Comparison of ENCODE assay signal across 1 cellular context in the genomic region with DNA sequence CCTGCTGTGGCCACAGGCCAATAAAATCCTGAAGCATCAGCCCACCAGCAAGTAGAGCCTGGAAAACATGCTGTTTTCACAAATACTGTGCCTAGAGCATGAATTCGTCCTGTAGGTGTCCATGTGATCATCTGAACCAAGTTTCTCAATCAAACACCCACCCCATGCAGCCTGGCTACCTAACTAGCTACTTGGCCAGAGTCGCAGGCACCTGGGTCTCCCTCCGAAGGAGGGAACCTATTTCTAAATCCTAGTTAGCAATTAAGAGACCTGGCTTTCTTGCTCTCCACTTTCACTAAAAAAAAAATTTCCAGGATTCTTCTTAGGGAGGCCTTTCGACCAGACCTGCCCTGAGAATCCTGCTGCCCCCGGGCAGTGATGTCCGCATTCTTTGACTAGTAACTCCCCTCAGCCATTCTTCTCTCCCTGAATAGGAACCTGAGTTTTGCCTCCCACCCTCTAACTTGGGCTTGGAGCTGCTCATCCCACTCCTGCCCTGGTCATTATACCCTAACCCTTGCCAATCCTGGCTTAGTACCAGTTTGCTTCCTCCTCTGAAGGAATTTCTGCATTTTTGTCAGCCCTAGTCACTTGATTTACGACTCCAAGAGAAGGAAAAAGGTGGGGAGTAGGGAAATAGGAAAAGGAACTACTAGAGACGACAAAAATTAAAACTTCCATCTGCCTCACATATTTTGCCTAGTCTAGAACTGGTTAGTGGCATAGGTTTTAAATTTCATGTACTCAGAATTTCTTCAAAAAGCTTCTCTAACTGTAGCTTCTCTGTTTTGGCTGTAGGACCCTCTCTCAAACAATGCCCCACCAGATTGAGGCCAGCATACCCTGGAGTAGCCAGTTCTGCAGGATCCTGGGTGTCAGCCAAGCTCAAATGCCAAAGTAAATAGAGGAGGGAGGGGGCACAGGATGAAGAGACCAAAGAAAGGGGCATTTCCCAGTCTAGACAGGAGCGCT.
TF ChIP-seq lines count a peak whose summit lies in the region.

No MANE protein-coding gene starts in this region.

TF ChIP-seq in K562, 482 proteins besides CTCF, POLR2A, EP300 and RAD21 (continued from another document):
- TF ChIP-seq, protein P1, sequence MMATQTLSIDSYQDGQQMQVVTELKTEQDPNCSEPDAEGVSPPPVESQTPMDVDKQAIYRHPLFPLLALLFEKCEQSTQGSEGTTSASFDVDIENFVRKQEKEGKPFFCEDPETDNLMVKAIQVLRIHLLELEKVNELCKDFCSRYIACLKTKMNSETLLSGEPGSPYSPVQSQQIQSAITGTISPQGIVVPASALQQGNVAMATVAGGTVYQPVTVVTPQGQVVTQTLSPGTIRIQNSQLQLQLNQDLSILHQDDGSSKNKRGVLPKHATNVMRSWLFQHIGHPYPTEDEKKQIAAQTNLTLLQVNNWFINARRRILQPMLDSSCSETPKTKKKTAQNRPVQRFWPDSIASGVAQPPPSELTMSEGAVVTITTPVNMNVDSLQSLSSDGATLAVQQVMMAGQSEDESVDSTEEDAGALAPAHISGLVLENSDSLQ (IDR thresholded peaks at IDR 0.05): peak; percentile 47; the same call in 1 of the 2 replicates
- no peak for TF ChIP-seq MAFG (tag; conservative IDR thresholded peaks at IDR 0.05)
- TF ChIP-seq, protein P2, sequence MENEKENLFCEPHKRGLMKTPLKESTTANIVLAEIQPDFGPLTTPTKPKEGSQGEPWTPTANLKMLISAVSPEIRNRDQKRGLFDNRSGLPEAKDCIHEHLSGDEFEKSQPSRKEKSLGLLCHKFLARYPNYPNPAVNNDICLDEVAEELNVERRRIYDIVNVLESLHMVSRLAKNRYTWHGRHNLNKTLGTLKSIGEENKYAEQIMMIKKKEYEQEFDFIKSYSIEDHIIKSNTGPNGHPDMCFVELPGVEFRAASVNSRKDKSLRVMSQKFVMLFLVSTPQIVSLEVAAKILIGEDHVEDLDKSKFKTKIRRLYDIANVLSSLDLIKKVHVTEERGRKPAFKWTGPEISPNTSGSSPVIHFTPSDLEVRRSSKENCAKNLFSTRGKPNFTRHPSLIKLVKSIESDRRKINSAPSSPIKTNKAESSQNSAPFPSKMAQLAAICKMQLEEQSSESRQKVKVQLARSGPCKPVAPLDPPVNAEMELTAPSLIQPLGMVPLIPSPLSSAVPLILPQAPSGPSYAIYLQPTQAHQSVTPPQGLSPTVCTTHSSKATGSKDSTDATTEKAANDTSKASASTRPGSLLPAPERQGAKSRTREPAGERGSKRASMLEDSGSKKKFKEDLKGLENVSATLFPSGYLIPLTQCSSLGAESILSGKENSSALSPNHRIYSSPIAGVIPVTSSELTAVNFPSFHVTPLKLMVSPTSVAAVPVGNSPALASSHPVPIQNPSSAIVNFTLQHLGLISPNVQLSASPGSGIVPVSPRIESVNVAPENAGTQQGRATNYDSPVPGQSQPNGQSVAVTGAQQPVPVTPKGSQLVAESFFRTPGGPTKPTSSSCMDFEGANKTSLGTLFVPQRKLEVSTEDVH (IDR thresholded peaks at IDR 0.05; ENCODE audit: low read depth, partially characterized antibody): no peak
- no peak for TF ChIP-seq MIER1 (IDR thresholded peaks at IDR 0.05; ENCODE audit: low read depth)
- TF ChIP-seq BRF1 (IDR thresholded peaks at IDR 0.05; ENCODE audit: borderline replicate concordance, extremely low read depth, insufficient read length): no peak
- TF ChIP-seq STAT5A (IDR thresholded peaks at IDR 0.05; ENCODE audit: borderline replicate concordance, low read length): no peak
- no peak for TF ChIP-seq GATAD2B (IDR thresholded peaks at IDR 0.05; ENCODE audit: borderline replicate concordance)
- TF ChIP-seq, protein P3, sequence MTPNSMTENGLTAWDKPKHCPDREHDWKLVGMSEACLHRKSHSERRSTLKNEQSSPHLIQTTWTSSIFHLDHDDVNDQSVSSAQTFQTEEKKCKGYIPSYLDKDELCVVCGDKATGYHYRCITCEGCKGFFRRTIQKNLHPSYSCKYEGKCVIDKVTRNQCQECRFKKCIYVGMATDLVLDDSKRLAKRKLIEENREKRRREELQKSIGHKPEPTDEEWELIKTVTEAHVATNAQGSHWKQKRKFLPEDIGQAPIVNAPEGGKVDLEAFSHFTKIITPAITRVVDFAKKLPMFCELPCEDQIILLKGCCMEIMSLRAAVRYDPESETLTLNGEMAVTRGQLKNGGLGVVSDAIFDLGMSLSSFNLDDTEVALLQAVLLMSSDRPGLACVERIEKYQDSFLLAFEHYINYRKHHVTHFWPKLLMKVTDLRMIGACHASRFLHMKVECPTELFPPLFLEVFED (CRISPR knock-in tag; conservative IDR thresholded peaks at IDR 0.05): no peak
- peak; percentile 54 for TF ChIP-seq MEIS2 (IDR thresholded peaks at IDR 0.05; ENCODE audit: partially characterized antibody)
- TF ChIP-seq HDAC2 (IDR thresholded peaks at IDR 0.05): no peak
- no peak for TF ChIP-seq GTF2E2 (tag; IDR thresholded peaks at IDR 0.05)
- TF ChIP-seq CBX5 (IDR thresholded peaks at IDR 0.05; ENCODE audit: borderline replicate concordance, low read depth): no peak
- no peak for TF ChIP-seq RBM14 (IDR thresholded peaks at IDR 0.05; ENCODE audit: borderline replicate concordance, insufficient read depth, low read depth, low read length)
- TF ChIP-seq SP2 (IDR thresholded peaks at IDR 0.05; ENCODE audit: extremely low read depth, low read depth, low read length, poor library complexity, severe bottlenecking): no peak
- TF ChIP-seq ZNF232 (CRISPR knock-in tag; IDR thresholded peaks at IDR 0.05): no peak
- no peak for TF ChIP-seq MYNN (IDR thresholded peaks at IDR 0.05)
- TF ChIP-seq MYNN (CRISPR knock-in tag; IDR thresholded peaks at IDR 0.05): no peak
- TF ChIP-seq MTA3 (IDR thresholded peaks at IDR 0.05; ENCODE audit: borderline replicate concordance): no peak
